In genomic region chr7:106126170-106126938, GRCh38 we compare ENCODE assay signal across 8 cellular contexts. TPM values are rescaled to one million over a fixed set of nuclear protein-coding genes. Genes with fewer than 3 reads are reported as not detected.
DNase-seq lines count a peak whose midpoint lies in the region; ATAC-seq, FAIRE-seq and TF ChIP-seq lines count a peak whose summit lies in the region.

No MANE protein-coding gene starts in this region.

- peak overlapping the region; percentile 91 for H3K4me2 ChIP-seq in endothelial cell of umbilical vein (ENCODE audit: insufficient read depth, low read length)

- no peaks in the 10 kb centered on the region for H3K9me3 ChIP-seq in endothelial cell of umbilical vein (replicated peaks; ENCODE audit: control insufficient read depth, insufficient read depth, low read length)
- H3K9me3 ChIP-seq in stomach, result no peaks in the 10 kb centered on the region

- no peaks in the 10 kb centered on the region for H3K9me1 ChIP-seq in endothelial cell of umbilical vein (replicated peaks; ENCODE audit: control insufficient read depth, extremely low read depth, insufficient read depth, low read length)

- no peaks in the 10 kb centered on the region for H3K36me3 ChIP-seq in endothelial cell of umbilical vein (ENCODE audit: control insufficient read depth in 2 of 2, extremely low read depth in 1 of 2, insufficient read depth in 2 of 2, low read length in 2 of 2)
- H3K36me3 ChIP-seq in stomach, result no peaks in the 10 kb centered on the region

- CTCF ChIA-PET in endothelial cell of umbilical vein (lab: Charles Lee), result interaction anchor here (0.8 to 2.6 kb wide), 10 partner anchors 9 to 336 kb away, joined by 3 to 9 read pairs (median 3); partner anchors contain the start of gene SYPL1

- no peak for TF ChIP-seq EP300 in stomach (IDR thresholded peaks at IDR 0.05)

- H3K4me3 ChIP-seq in endothelial cell of umbilical vein (replicated peaks in 1 of 3; ENCODE audit: insufficient read depth in 1 of 3, low read depth in 1 of 3, low read length in 3 of 3) (peak overlapping the region in 2 of 3 experiments; percentile 13 to 38), stomach (no peak overlapping the region)

- H3K27ac ChIP-seq in endothelial cell of umbilical vein (ENCODE audit: insufficient read depth, low read depth, low read length) (no peak overlapping the region), stomach (no peak overlapping the region)

- TF ChIP-seq CTCF in endothelial cell of umbilical vein (IDR thresholded peaks at IDR 0.05; ENCODE audit: extremely low read depth in 1 of 2, insufficient read depth in 1 of 2, low read depth in 1 of 2, low read length in 2 of 2) (no peak), stomach (IDR thresholded peaks at IDR 0.05) (no peak)

- H2AFZ ChIP-seq in endothelial cell of umbilical vein (ENCODE audit: low read depth, low read length), result no peak overlapping the region

- no peak overlapping the region for H3K9ac ChIP-seq in endothelial cell of umbilical vein (replicated peaks; ENCODE audit: extremely low read depth, insufficient read depth, low read length)

- H4K20me1 ChIP-seq in endothelial cell of umbilical vein (replicated peaks; ENCODE audit: control insufficient read depth, extremely low read depth, insufficient read depth, low read length), result no peaks in the 10 kb centered on the region

- no peak for TF ChIP-seq POLR2A in endothelial cell of umbilical vein (IDR thresholded peaks at IDR 0.05; ENCODE audit: low read depth, low read length)
- no peak for TF ChIP-seq POLR2A in stomach (IDR thresholded peaks at IDR 0.05)
- TF ChIP-seq POLR2A in GM18505 (IDR thresholded peaks at IDR 0.05; ENCODE audit: borderline replicate concordance, extremely low read depth, insufficient read depth, insufficient read length), result no peak

- ATAC-seq in GM18505 (IDR thresholded peaks at IDR 0.05; ENCODE audit: unreplicated experiment), result no peak
- ATAC-seq in Right ventricle myocardium inferior, result no peak

- FAIRE-seq in endothelial cell of umbilical vein (lab: Jason Lieb, UNC), result peak; percentile 99

- BruUV-seq in endothelial cell of umbilical vein (replicated peaks; lab: Mats Ljungman, UMichigan), result no TSS peak

- no peaks in the 10 kb centered on the region for H3K79me2 ChIP-seq in endothelial cell of umbilical vein (ENCODE audit: control insufficient read depth, insufficient read depth, low read length)

- H3K4me1 ChIP-seq in endothelial cell of umbilical vein (ENCODE audit: control insufficient read depth, extremely low read depth, insufficient read depth, low read length) (peaks cover 8% of the 10 kb centered on the region), stomach (peaks cover 0 to 11% (median 3%) of the 10 kb centered on the region in 4 donors)

- dilution Hi-C loops in endothelial cell of umbilical vein (cut with MboI; ENCODE audit: extremely low pct_ligation_motif_present, low sequenced_read_pairs), result no loop called here

- H3K27me3 ChIP-seq in endothelial cell of umbilical vein (ENCODE audit: control insufficient read depth in 2 of 2, insufficient read depth in 2 of 2, low read length in 2 of 2) (peaks cover 5 to 16% of the 10 kb centered on the region in 2 experiments), stomach (peaks cover 0 to 4% (median 0%) of the 10 kb centered on the region in 3 donors)

- DNase-seq in activated CD8-positive, alpha-beta memory T cell treated with anti-CD3 and anti-CD28 coated beads, Interleukin-2, amount 50 U/mL, for 1 hour (ENCODE audit: extremely low read depth), result peak; percentile 50
- no peak for DNase-seq in activated CD8-positive, alpha-beta memory T cell treated with anti-CD3 and anti-CD28 coated beads, Interleukin-2, amount 50 U/mL, for 48 hours
- DNase-seq in T-helper 9 cell, result peak; percentile 16
- peak; percentile 72 for DNase-seq in endothelial cell of umbilical vein (ENCODE audit: low read depth, low spot score)
- DNase-seq in stomach, result peak; percentile 38
- DNase-seq in NCI-H446 (lab: John Stamatoyannopoulos, UW), result no peak
- no peak for DNase-seq in Right ventricle myocardium inferior (ENCODE audit: missing footprints)

- POLR2A ChIA-PET in endothelial cell of umbilical vein (lab: Charles Lee), result no interaction called here

- 40 to 50% (median 46%) methylated on average over 7 of the region's 7 CpGs for WGBS in stomach, 5 donors

- intact Hi-C loops in endothelial cell of umbilical vein (cut with micrococcal nuclease) (no loop called here), stomach (cut with DNase I; ENCODE audit: low total_unique reads) (no loop called here), Right ventricle myocardium inferior (cut with DNase I) (no loop called here)

TF ChIP-seq in endothelial cell of umbilical vein, 7 proteins besides CTCF, POLR2A, EP300 and RAD21:
- peak; percentile 68 for TF ChIP-seq JUN (IDR thresholded peaks at IDR 0.05; ENCODE audit: borderline replicate concordance, insufficient read depth, insufficient read length, low read depth)
- TF ChIP-seq POLR2AphosphoS5 (IDR thresholded peaks at IDR 0.05; ENCODE audit: insufficient read depth, low read depth, low read length), result peak; percentile 30
- TF ChIP-seq GATA2 (IDR thresholded peaks at IDR 0.05; ENCODE audit: insufficient read depth, insufficient read length, low read depth, low read length), result no peak
- peak; percentile 71 for TF ChIP-seq FOS (IDR thresholded peaks at IDR 0.05; ENCODE audit: borderline replicate concordance, insufficient read depth, low read length)

RNA-seq across cellular contexts. Expression of gene SYPL1, which starts 14.2 kb away (rescaled TPM):
- 66.6 and 67.1 TPM in 2 replicates for total RNA-seq in endothelial cell of umbilical vein
- polyA plus RNA-seq in endothelial cell of umbilical vein, result 51.2 and 59.8 TPM in 2 replicates
- polyA plus RNA-seq in endothelial cell of umbilical vein (2011; cell fraction: cytosol; rRNA removed), result 50.5 and 51.5 TPM in 2 replicates
- polyA plus RNA-seq in endothelial cell of umbilical vein (2011; cell fraction: nucleus; rRNA removed), result 19.3 and 27.3 TPM in 2 replicates
- 57.2 and 78.4 TPM in 2 replicates for polyA plus RNA-seq in endothelial cell of umbilical vein (2012)
- polyA minus RNA-seq in endothelial cell of umbilical vein, result 65.1 and 75.2 TPM in 2 replicates
- polyA minus RNA-seq in endothelial cell of umbilical vein (2011; cell fraction: cytosol; rRNA and poly(A)+ RNA removed), result 17.4 TPM
- polyA minus RNA-seq in endothelial cell of umbilical vein (2011; cell fraction: nucleus; rRNA and poly(A)+ RNA removed), result 17.0 and 28.4 TPM in 2 replicates
- total RNA-seq in stomach, result 100 to 1,000 TPM in 3 of 5 donors, 10 to 100 TPM in 1, 1 to 10 TPM in 1; 5.2 to 157 (median 103) TPM
- 10 to 100 TPM; 42.2 to 80.0 (median 49.9) TPM for polyA plus RNA-seq in stomach
- total RNA-seq in Right ventricle myocardium inferior, result 89.9 TPM

Comparison
In these comparisons a context has a peak if more than half of its experiments do, and no peak if none do; other contexts are left out.
1. DNase-seq: peak in activated CD8-positive, alpha-beta memory T cell treated with anti-CD3 and anti-CD28 coated beads, Interleukin-2, amount 50 U/mL, for 1 hour (single experiment), T-helper 9 cell (single experiment), endothelial cell of umbilical vein (single experiment) and stomach (single experiment); none in activated CD8-positive, alpha-beta memory T cell treated with anti-CD3 and anti-CD28 coated beads, Interleukin-2, amount 50 U/mL, for 48 hours (single experiment), NCI-H446 (0 of 2) and Right ventricle myocardium inferior (single experiment).
2. H3K4me3 ChIP-seq: peak in endothelial cell of umbilical vein (2 of 3); none in stomach (0 of 4).